Comparison of ENCODE assay signal across 9 cellular contexts in the genomic region with DNA sequence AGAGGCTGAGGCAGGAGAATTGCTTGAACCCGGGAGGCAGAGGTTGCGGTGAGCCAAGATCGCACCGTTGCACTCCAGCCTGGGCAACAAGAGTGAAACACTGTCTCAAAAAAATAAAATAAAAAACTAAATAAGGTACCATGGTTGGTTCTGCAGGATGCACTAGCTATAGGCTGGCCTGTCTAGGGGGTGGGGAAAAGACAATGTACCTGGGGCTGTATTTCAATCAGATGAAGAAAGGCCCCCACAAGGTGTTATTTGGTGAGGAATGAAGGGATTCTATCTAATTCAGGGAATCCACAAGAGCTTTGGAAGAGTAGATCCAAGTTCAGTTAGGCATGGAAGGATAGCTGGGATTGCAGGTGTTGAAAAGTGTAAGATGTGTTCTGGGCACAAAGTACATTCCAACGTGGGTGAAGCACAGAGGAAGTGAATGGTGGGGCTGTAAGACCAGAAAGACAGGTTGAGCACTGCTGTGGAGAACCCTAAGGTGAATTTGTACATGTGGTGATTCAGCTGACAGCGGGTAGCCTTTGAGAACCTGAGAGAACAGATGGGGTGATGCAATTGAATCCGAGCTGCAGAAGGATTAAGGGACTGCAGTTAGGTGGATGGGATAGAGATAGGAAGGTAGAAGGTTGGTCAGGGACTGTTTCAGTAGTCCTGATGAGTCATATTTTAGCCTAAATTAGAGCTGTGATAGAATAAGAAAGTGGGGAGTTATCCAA.
DNase-seq lines count a peak whose midpoint lies in the region; ATAC-seq, FAIRE-seq and TF ChIP-seq lines count a peak whose summit lies in the region.
"Had no signal": no experiment of that assay in that cellular context is flagged by ENCODE, and none has a peak within 500 bp of the region (broad histone marks: within the 10 kb centered on the region; RNA-seq: fewer than 3 reads in every experiment).

No MANE protein-coding gene starts in this region.

- no peaks in the 10 kb centered on the region for H3K23me2 ChIP-seq in H9 (ENCODE audit: insufficient read length, low read depth, low read length, poor library complexity, severe bottlenecking)

- no peak overlapping the region for H3K23ac ChIP-seq in H9 (ENCODE audit: insufficient read length, low read depth, low read length)

- H3K56ac ChIP-seq in H9 (ENCODE audit: insufficient read length, low read depth, low read length), result no peak overlapping the region

- no peaks in the 10 kb centered on the region for H3K79me2 ChIP-seq in H9 (ENCODE audit: insufficient read depth, low read length)
- no peaks in the 10 kb centered on the region for H3K79me2 ChIP-seq in OCI-LY7 (ENCODE audit: insufficient read depth, low read depth, low read length)

- H3K27me3 ChIP-seq in H9 (ENCODE audit: insufficient read depth, low read length) (no peaks in the 10 kb centered on the region; the same call in 1 of the 2 replicates), psoas muscle (ENCODE audit: insufficient read depth in 3 of 3, low read length in 2 of 3) (no peaks in the 10 kb centered on the region), right lobe of liver (no peaks in the 10 kb centered on the region)

- H3K4me1 Mint-ChIP-seq in H9, result peaks cover 21 to 23% of the 10 kb centered on the region in 2 experiments

- no peaks in the 10 kb centered on the region for H3K79me1 ChIP-seq in H9 (ENCODE audit: insufficient read depth, low read depth, low read length, poor library complexity, severe bottlenecking)

- H4K91ac ChIP-seq in H9 (ENCODE audit: insufficient read length, low read depth, low read length), result no peak overlapping the region

- no peak overlapping the region for H3K4me3 ChIP-seq in OCI-LY7 (ENCODE audit: low read depth, low read length, poor library complexity, severe bottlenecking)
- H3K4me3 ChIP-seq in fibroblast of mammary gland (ENCODE audit: control insufficient read depth, low read depth, low read length), result no peak overlapping the region
- H3K4me3 ChIP-seq in psoas muscle, result no peak overlapping the region
- H3K4me3 ChIP-seq in right lobe of liver, result no peak overlapping the region

- no peak overlapping the region for H2BK15ac ChIP-seq in H9 (ENCODE audit: low read depth, low read length)

- no peak overlapping the region for H3K9ac ChIP-seq in H9 (ENCODE audit: extremely low read depth, insufficient read length, low read length)

- H3K27ac ChIP-seq in H9 (ENCODE audit: insufficient read length, low read depth, low read length) (no peak overlapping the region), OCI-LY7 (ENCODE audit: low read depth, low read length, poor library complexity, severe bottlenecking) (no peak overlapping the region), psoas muscle (peak overlapping the region; percentile 62), right lobe of liver (no peak overlapping the region)

- TF ChIP-seq POLR2A in GM12892 (IDR thresholded peaks at IDR 0.05; ENCODE audit: low read depth, low read length) (no peak), right lobe of liver (IDR thresholded peaks at IDR 0.05) (no peak)

- BruUV-seq in OCI-LY7 (replicated peaks; lab: Mats Ljungman, UMichigan), result no TSS peak

- peaks cover 0 to 2% (median 2%) of the 10 kb centered on the region in 3 experiments; a peak in 2 of 7 replicates for H3K36me3 Mint-ChIP-seq in H9 (ENCODE audit: insufficient read depth in 1 of 3, low read depth in 3 of 3)

- H3K4ac ChIP-seq in H9 (ENCODE audit: low read depth, low read length), result no peak overlapping the region

- peak overlapping the region in 2 of 3 experiments; percentile 37 to 68; a peak in 4 of 7 replicates for H3K27ac Mint-ChIP-seq in H9
- H3K27ac Mint-ChIP-seq: progenitor cell of endocrine pancreas had no signal

- no peak overlapping the region for H4K8ac ChIP-seq in H9 (replicated peaks; ENCODE audit: insufficient read length, low read depth, low read length)

- POLR2A ChIA-PET in OCI-LY7 (lab: Charles Lee), result interaction anchor here (0.6 to 1.5 kb wide), 8 partner anchors 8 to 1794 kb away, joined by 3 to 6 read pairs (median 3); no protein-coding TSS in a partner anchor

- no peak for FAIRE-seq in GM12892 (lab: Jason Lieb, UNC)
- FAIRE-seq: colon had no signal

- H2AFZ ChIP-seq in H9 (ENCODE audit: low read length) (no peak overlapping the region), OCI-LY7 (ENCODE audit: low read length) (no peak overlapping the region; the same call in 1 of the 2 replicates)

- peak overlapping the region in 1 of 2 experiments; percentile 22; a peak in 2 of 5 replicates for H3K4me3 Mint-ChIP-seq in H9

- WGBS in H9 (ENCODE audit: extremely low coverage, insufficient read length, low lambda C conversion rate), result no CpG with 5 or more reads among the region's 7 CpGs
- 73 to 83% (median 77%) methylated on average over 7 of the region's 7 CpGs for WGBS in psoas muscle, 3 donors
- 80% methylated on average over 7 of the region's 7 CpGs for WGBS in right lobe of liver (ENCODE audit: insufficient coverage, low coverage, low lambda C conversion rate, missing lambda C conversion rate)

- H3K18ac ChIP-seq in H9 (ENCODE audit: insufficient read length, low read depth, low read length), result no peak overlapping the region

- H2BK20ac ChIP-seq in H9 (ENCODE audit: low read depth, low read length, poor library complexity, severe bottlenecking), result no peak overlapping the region

- H4K20me1 ChIP-seq in H9 (ENCODE audit: control insufficient read depth, insufficient read depth, insufficient read length) (no peaks in the 10 kb centered on the region), OCI-LY7 (ENCODE audit: insufficient read depth, low read length) (no peaks in the 10 kb centered on the region)

- peak; percentile 86 to 94 (median 89) for ATAC-seq in psoas muscle
- no peak for ATAC-seq in GM19452 (IDR thresholded peaks at IDR 0.05; ENCODE audit: unreplicated experiment)
- ATAC-seq in right lobe of liver, result no peak

- no peak overlapping the region for H2BK120ac ChIP-seq in H9 (ENCODE audit: low read depth, low read length, poor library complexity, severe bottlenecking)

- no peak overlapping the region for H4K5ac ChIP-seq in H9 (ENCODE audit: insufficient read length, low read depth, low read length)

- no peaks in the 10 kb centered on the region for H3K9me3 ChIP-seq in H9 (ENCODE audit: control insufficient read depth, low read depth, low read length)
- no peaks in the 10 kb centered on the region for H3K9me3 ChIP-seq in OCI-LY7 (ENCODE audit: low read length)
- H3K9me3 ChIP-seq in psoas muscle, result no peaks in the 10 kb centered on the region
- no peaks in the 10 kb centered on the region for H3K9me3 ChIP-seq in right lobe of liver

- DNase-seq in H9, result peak; percentile 43
- no peak for DNase-seq in OCI-LY7 (ENCODE audit: low spot score)
- peak; percentile 23 for DNase-seq in fibroblast of mammary gland (ENCODE audit: low read depth)
- DNase-seq in psoas muscle, result no peak
- no peak for DNase-seq in GM12892 (ENCODE audit: insufficient read length)
- DNase-seq in right lobe of liver, result no peak

- intact Hi-C loops in OCI-LY7 (cut with micrococcal nuclease; ENCODE audit: unreplicated experiment) (no loop called here), psoas muscle (cut with DNase I) (no loop called here), right lobe of liver (cut with DNase I) (no loop called here)

- no peaks in the 10 kb centered on the region for H3K9me2 ChIP-seq in OCI-LY7 (ENCODE audit: insufficient read depth, low read length)

- no peaks in the 10 kb centered on the region for H3K9me3 Mint-ChIP-seq in H9

- H3K36me3 ChIP-seq in OCI-LY7 (ENCODE audit: insufficient read depth, low read length) (peaks cover 14% of the 10 kb centered on the region), psoas muscle (ENCODE audit: insufficient read depth in 1 of 2, low read depth in 1 of 2) (peaks cover 9 to 69% of the 10 kb centered on the region in 2 donors), right lobe of liver (peaks cover 4 to 36% (median 21%) of the 10 kb centered on the region in 4 donors)

- H2BK12ac ChIP-seq in H9 (ENCODE audit: insufficient read length, low read depth, low read length), result no peak overlapping the region

- H3K14ac ChIP-seq in H9 (ENCODE audit: insufficient read depth, low read length), result no peak overlapping the region; the same call in 1 of the 2 replicates

- CTCF ChIA-PET in OCI-LY7 (lab: Charles Lee; ENCODE audit: unreplicated experiment), result no interaction called here

- no peak overlapping the region for H3K4me2 ChIP-seq in H9 (ENCODE audit: insufficient read depth, insufficient read length, low read length)
- H3K4me2 ChIP-seq in OCI-LY7 (ENCODE audit: low read length), result peak overlapping the region; percentile 55

- H2BK5ac ChIP-seq in H9 (ENCODE audit: insufficient read length, low read length), result no peak overlapping the region

- H3K4me1 ChIP-seq in H9 (ENCODE audit: insufficient read depth, low read length) (peaks cover 6% of the 10 kb centered on the region; the same call in 1 of the 2 replicates), OCI-LY7 (ENCODE audit: insufficient read depth, low read length, poor library complexity, severe bottlenecking) (peaks cover 19% of the 10 kb centered on the region), psoas muscle (peaks cover 15% of the 10 kb centered on the region), right lobe of liver (no peaks in the 10 kb centered on the region)

- no peaks in the 10 kb centered on the region for H3K27me3 Mint-ChIP-seq in H9 (ENCODE audit: low read depth)
- H3K27me3 Mint-ChIP-seq: progenitor cell of endocrine pancreas had no signal

- TF ChIP-seq CTCF in H9 (conservative IDR thresholded peaks at IDR 0.05) (no peak), OCI-LY7 (conservative IDR thresholded peaks at IDR 0.05; ENCODE audit: low read length) (no peak), fibroblast of mammary gland (conservative IDR thresholded peaks at IDR 0.05; ENCODE audit: control insufficient read depth, insufficient read depth, low read depth, low read length) (no peak), psoas muscle (IDR thresholded peaks at IDR 0.05) (no peak), right lobe of liver (IDR thresholded peaks at IDR 0.05) (no peak)

- no peak overlapping the region for H3T11ph ChIP-seq in H9 (ENCODE audit: low read length)

- no peak overlapping the region for H2AK5ac ChIP-seq in H9 (ENCODE audit: insufficient read length, low read length)

Comparison
In these comparisons a context has a peak if more than half of its experiments do, and no peak if none do; other contexts are left out.
1. DNase-seq: peak in H9 (single experiment) and fibroblast of mammary gland (single experiment); none in OCI-LY7 (single experiment), psoas muscle (0 of 2), GM12892 (single experiment) and right lobe of liver (0 of 3).
2. ATAC-seq: peak in psoas muscle (4 of 4); none in GM19452 (single experiment) and right lobe of liver (0 of 4).